Comparison of ENCODE assay signal across 8 cellular contexts in genomic region chr3:40387001-40387894, GRCh38.
DNase-seq lines count a peak whose midpoint lies in the region; ATAC-seq and TF ChIP-seq lines count a peak whose summit lies in the region.

A gene with protein sequence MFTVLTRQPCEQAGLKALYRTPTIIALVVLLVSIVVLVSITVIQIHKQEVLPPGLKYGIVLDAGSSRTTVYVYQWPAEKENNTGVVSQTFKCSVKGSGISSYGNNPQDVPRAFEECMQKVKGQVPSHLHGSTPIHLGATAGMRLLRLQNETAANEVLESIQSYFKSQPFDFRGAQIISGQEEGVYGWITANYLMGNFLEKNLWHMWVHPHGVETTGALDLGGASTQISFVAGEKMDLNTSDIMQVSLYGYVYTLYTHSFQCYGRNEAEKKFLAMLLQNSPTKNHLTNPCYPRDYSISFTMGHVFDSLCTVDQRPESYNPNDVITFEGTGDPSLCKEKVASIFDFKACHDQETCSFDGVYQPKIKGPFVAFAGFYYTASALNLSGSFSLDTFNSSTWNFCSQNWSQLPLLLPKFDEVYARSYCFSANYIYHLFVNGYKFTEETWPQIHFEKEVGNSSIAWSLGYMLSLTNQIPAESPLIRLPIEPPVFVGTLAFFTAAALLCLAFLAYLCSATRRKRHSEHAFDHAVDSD (plus strand): TSS chr3:40387184. CDS start chr3:40388058, 874 bp downstream.

- TF ChIP-seq CTCF in VCaP (conservative IDR thresholded peaks at IDR 0.05), result no peak

- peaks cover 10% of the 10 kb centered on the region for H3K4me1 Mint-ChIP-seq in central memory CD8-positive, alpha-beta T cell

- peaks cover 2% of the 10 kb centered on the region for H3K36me3 Mint-ChIP-seq in central memory CD8-positive, alpha-beta T cell (ENCODE audit: insufficient read depth)

- peaks cover 47% of the 10 kb centered on the region for H3K27me3 Mint-ChIP-seq in central memory CD8-positive, alpha-beta T cell

- peak within 1 kb of the TSS; percentile 26; the same call in 1 of the 2 replicates for H3K27ac ChIP-seq in VCaP

- H3K9me3 Mint-ChIP-seq in central memory CD8-positive, alpha-beta T cell, result no peaks in the 10 kb centered on the region

- no peak within 1 kb of the TSS for H3K27ac Mint-ChIP-seq in central memory CD8-positive, alpha-beta T cell (ENCODE audit: low read depth)

- DNase-seq in GM03348 (ENCODE audit: low spot score) (peak; percentile 72), left kidney (ENCODE audit: low read depth, low spot score) (peak; percentile 67), NK-92 (lab: John Stamatoyannopoulos, UW; ENCODE audit: unreplicated experiment) (no peak), NCI-H2107 (lab: John Stamatoyannopoulos, UW) (no peak), NCI-H1048 (lab: John Stamatoyannopoulos, UW) (no peak)
- DNase-seq in central memory CD8-positive, alpha-beta T cell (ENCODE audit: low spot score in 2 of 2), result no peak
- DNase-seq in stimulated activated CD4-positive, alpha-beta T cell treated with anti-CD3 and anti-CD28 coated beads, Interleukin-4, amount 100 ng/mL, for 4 hours, result peak; percentile 17 to 39

- ATAC-seq in central memory CD8-positive, alpha-beta T cell (replicated peaks; ENCODE audit: extremely low read depth, poor library complexity, severe bottlenecking), result peak; percentile 78

- H3K4me3 Mint-ChIP-seq in central memory CD8-positive, alpha-beta T cell, result peak within 1 kb of the TSS; percentile 54

Comparison
In these comparisons a context has a peak if more than half of its experiments do, and no peak if none do; other contexts are left out.
1. DNase-seq: peak in GM03348 (single experiment), left kidney (single experiment) and stimulated activated CD4-positive, alpha-beta T cell treated with anti-CD3 and anti-CD28 coated beads, Interleukin-4, amount 100 ng/mL, for 4 hours (2 of 2); none in central memory CD8-positive, alpha-beta T cell (0 of 2), NK-92 (single experiment), NCI-H2107 (single experiment) and NCI-H1048 (single experiment).